ENCODE assay signal across 1 cellular context in the genomic region with DNA sequence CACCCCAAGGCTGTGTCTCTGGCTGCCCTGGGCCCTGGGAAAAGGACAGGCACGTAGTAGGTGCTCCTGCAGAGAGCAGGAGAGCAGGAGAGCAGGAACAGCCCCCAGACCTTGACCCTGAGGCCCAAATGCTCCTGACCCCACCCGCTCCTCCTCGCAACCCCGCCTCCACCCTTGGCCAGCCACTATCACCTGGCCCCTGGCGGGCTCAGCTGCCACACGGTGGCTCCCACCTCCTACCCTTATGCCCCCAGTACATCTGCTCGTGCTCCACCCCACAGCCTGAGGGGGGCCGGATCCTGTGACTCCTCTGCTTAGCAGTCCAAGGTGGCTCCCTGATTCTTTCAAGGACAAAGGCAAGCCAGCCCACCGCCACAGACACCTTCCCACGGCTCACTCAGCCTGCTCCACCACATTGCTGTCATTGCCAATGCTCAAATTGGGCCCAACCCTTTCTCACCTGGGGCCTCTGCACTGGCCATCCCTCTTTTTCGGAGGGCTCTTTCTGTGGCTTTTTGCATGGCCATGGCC.
TF ChIP-seq lines count a peak whose summit lies in the region.

No MANE protein-coding gene starts in this region.

TF ChIP-seq in endothelial cell of umbilical vein, 7 proteins besides CTCF, POLR2A, EP300 and RAD21:
- no peak for TF ChIP-seq MYC (IDR thresholded peaks at IDR 0.05; ENCODE audit: low read depth, low read length)
- no peak for TF ChIP-seq GATA2 (IDR thresholded peaks at IDR 0.05; ENCODE audit: insufficient read depth, insufficient read length, low read depth, low read length)
- TF ChIP-seq EZH2 (IDR thresholded peaks at IDR 0.05; ENCODE audit: borderline replicate concordance, low read depth, low read length, severe bottlenecking) = no peak
- no peak for TF ChIP-seq POLR2AphosphoS5 (IDR thresholded peaks at IDR 0.05; ENCODE audit: insufficient read depth, low read depth, low read length)
- no peak for TF ChIP-seq JUN (IDR thresholded peaks at IDR 0.05; ENCODE audit: borderline replicate concordance, insufficient read depth, insufficient read length, low read depth)
- no peak for TF ChIP-seq FOS (IDR thresholded peaks at IDR 0.05; ENCODE audit: borderline replicate concordance, insufficient read depth, low read length)
- TF ChIP-seq, protein P1, sequence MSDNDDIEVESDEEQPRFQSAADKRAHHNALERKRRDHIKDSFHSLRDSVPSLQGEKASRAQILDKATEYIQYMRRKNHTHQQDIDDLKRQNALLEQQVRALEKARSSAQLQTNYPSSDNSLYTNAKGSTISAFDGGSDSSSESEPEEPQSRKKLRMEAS (IDR thresholded peaks at IDR 0.05; ENCODE audit: insufficient read depth, insufficient read length) = no peak
